In genomic region chr12:6323995-6324711, GRCh38 we compare ENCODE assay signal across 10 cellular contexts. TPM values are rescaled to one million over a fixed set of nuclear protein-coding genes. Genes with fewer than 3 reads are reported as not detected.
DNase-seq lines count a peak whose midpoint lies in the region; ATAC-seq and TF ChIP-seq lines count a peak whose summit lies in the region.
"Had no signal": no experiment of that assay in that cellular context is flagged by ENCODE, and none has a peak within 500 bp of the region (broad histone marks: within the 10 kb centered on the region; RNA-seq: fewer than 3 reads in every experiment).

No MANE protein-coding gene starts in this region.

- H3K27me3 ChIP-seq in heart right ventricle (no peaks in the 10 kb centered on the region), mesendoderm (ENCODE audit: insufficient read depth, low read length, poor library complexity) (no peaks in the 10 kb centered on the region)

- DNase-seq in heart right ventricle (no peak), left ventricle myocardium superior (no peak), mesendoderm (no peak), Kasumi-1 (lab: John Stamatoyannopoulos, UW) (no peak)

- TF ChIP-seq CTCF in heart right ventricle (IDR thresholded peaks at IDR 0.05) (no peak), brain (conservative IDR thresholded peaks at IDR 0.05) (no peak)

- ATAC-seq in heart right ventricle (no peak), left ventricle myocardium superior (no peak), GM21515 (IDR thresholded peaks at IDR 0.05; ENCODE audit: unreplicated experiment) (no peak), GM21447 (IDR thresholded peaks at IDR 0.05; ENCODE audit: unreplicated experiment) (no peak)

- H2BK5ac ChIP-seq in mesendoderm (ENCODE audit: low read length) = peak overlapping the region; percentile 98

- H3K18ac ChIP-seq in mesendoderm (ENCODE audit: low read length) = peak overlapping the region; percentile 95

- H3K56ac ChIP-seq in mesendoderm (ENCODE audit: low read length) = peak overlapping the region; percentile 88

- H3K79me2 ChIP-seq in mesendoderm (ENCODE audit: control insufficient read depth, insufficient read depth, low read length) = no peaks in the 10 kb centered on the region

- H3K27me3 Mint-ChIP-seq in brain = peaks cover 2% of the 10 kb centered on the region

- peak overlapping the region; percentile 7 for H4K5ac ChIP-seq in mesendoderm (ENCODE audit: low read length)

- H2BK120ac ChIP-seq in mesendoderm (ENCODE audit: low read depth, low read length) = peak overlapping the region; percentile 10

- peaks cover 4 to 41% (median 11%) of the 10 kb centered on the region in 9 donors for H3K36me3 ChIP-seq in heart right ventricle
- peaks cover 5% of the 10 kb centered on the region for H3K36me3 ChIP-seq in mesendoderm (ENCODE audit: control insufficient read depth, insufficient read depth, low read length)
- no peaks in the 10 kb centered on the region for H3K36me3 ChIP-seq in urinary bladder (ENCODE audit: insufficient read depth)

- peak overlapping the region; percentile 82 for H3K4ac ChIP-seq in mesendoderm (ENCODE audit: low read depth, low read length)

- H3K4me1 Mint-ChIP-seq in brain = peaks cover 38% of the 10 kb centered on the region

- H2AK5ac ChIP-seq in mesendoderm (ENCODE audit: low read length) = peak overlapping the region; percentile 83

- H3K9me3 ChIP-seq in heart right ventricle = no peaks in the 10 kb centered on the region

- peak overlapping the region in 9 of 10 donors; percentile 71 to 88 (median 83) for H3K27ac ChIP-seq in heart right ventricle
- peak overlapping the region; percentile 94 for H3K27ac ChIP-seq in mesendoderm (ENCODE audit: low read depth, low read length)
- H3K27ac ChIP-seq in urinary bladder (ENCODE audit: low read depth) = peak overlapping the region; percentile 62

- peak overlapping the region; percentile 19 to 92 (median 91) for H3K27ac Mint-ChIP-seq in brain

- H3K4me3 Mint-ChIP-seq in brain = peak overlapping the region in 1 of 5 experiments; percentile 46

- H3K9me3 Mint-ChIP-seq in brain = no peaks in the 10 kb centered on the region

- peak overlapping the region; percentile 79 for H4K8ac ChIP-seq in mesendoderm (ENCODE audit: low read depth, low read length)

- intact Hi-C loops in heart right ventricle (cut with DNase I) (loop anchor here in 4 of 10 donors (1.0 to 10.0 kb wide), 3 partner anchors 12 to 141 kb away; partner anchors contain the start of gene SCNN1A (in 1 of the 4)), left ventricle myocardium superior (cut with micrococcal nuclease) (no loop called here)

- peak overlapping the region; percentile 16 for H3K4me2 ChIP-seq in mesendoderm (ENCODE audit: low read length)

- H3K36me3 Mint-ChIP-seq in brain = no peaks in the 10 kb centered on the region

- H3K4me3 ChIP-seq in heart right ventricle (peak overlapping the region in 6 of 10 donors; percentile 3 to 30 (median 26)), mesendoderm (ENCODE audit: low read length) (no peak overlapping the region), urinary bladder (ENCODE audit: low read depth, low read length) (no peak overlapping the region)

- 39 to 52% methylated on average over 18 to 19 of the region's 19 CpGs for WGBS in heart right ventricle, 2 donors
- WGBS in mesendoderm (ENCODE audit: extremely low coverage, insufficient coverage, low lambda C conversion rate) = no CpG with 5 or more reads among the region's 19 CpGs
- WGBS in urinary bladder = 44% methylated on average over 19 of the region's 19 CpGs

- peak overlapping the region; percentile 95 for H3K23ac ChIP-seq in mesendoderm (ENCODE audit: low read length)

- peak overlapping the region; percentile 77 for H3K9ac ChIP-seq in mesendoderm (ENCODE audit: low read length)

- peaks cover 20 to 74% (median 65%) of the 10 kb centered on the region in 9 donors for H3K4me1 ChIP-seq in heart right ventricle
- H3K4me1 ChIP-seq in mesendoderm (ENCODE audit: control insufficient read depth, low read depth, low read length) = peaks cover 34% of the 10 kb centered on the region
- H3K4me1 ChIP-seq in urinary bladder (ENCODE audit: insufficient read depth) = no peaks in the 10 kb centered on the region

- H3K79me1 ChIP-seq in mesendoderm (ENCODE audit: low read length) = peaks cover 3% of the 10 kb centered on the region

- H2BK15ac ChIP-seq in mesendoderm (replicated peaks; ENCODE audit: low read depth) = no peak overlapping the region

RNA-seq across cellular contexts. Expression of gene PLEKHG6, which starts 13.7 kb away (rescaled TPM):
- total RNA-seq in heart right ventricle = 1 to 10 TPM in 2 of 10 donors, under 1 TPM in 3, not detected in 5; 0.13 to 1.9 (median 0.81) TPM
- 1 to 10 TPM; 1.1 to 1.6 TPM for polyA plus RNA-seq in heart right ventricle
- total RNA-seq in left ventricle myocardium superior = 0.47 TPM
- polyA plus RNA-seq in brain (ENCODE audit: insufficient read depth, low read depth, low replicate concordance) = 2.3 TPM
- polyA plus RNA-seq in mesendoderm (2013, experiment 1 of 2) = 23.2 TPM
- polyA plus RNA-seq in mesendoderm (2013, experiment 2 of 2) = 22.0 TPM
- total RNA-seq in urinary bladder = 6.2 TPM
- polyA plus RNA-seq in urinary bladder = 9.6 TPM
- total RNA-seq: mononuclear cell, RPMI7951 had no signal

RNA-seq across cellular contexts. Expression of gene TNFRSF1A, which starts 17.7 kb away (rescaled TPM):
- 100 to 1,000 TPM in 1 of 10 donors, 10 to 100 TPM in 9; 29.4 to 100 (median 39.2) TPM for total RNA-seq in heart right ventricle
- 10 to 100 TPM; 34.4 to 75.7 TPM for polyA plus RNA-seq in heart right ventricle
- total RNA-seq in left ventricle myocardium superior = 44.0 TPM
- 24.6 TPM for polyA plus RNA-seq in brain (ENCODE audit: insufficient read depth, low read depth, low replicate concordance)
- polyA plus RNA-seq in mesendoderm (2013, experiment 1 of 2) = 87.0 TPM
- 84.9 TPM for polyA plus RNA-seq in mesendoderm (2013, experiment 2 of 2)
- 56.1 TPM for total RNA-seq in urinary bladder
- polyA plus RNA-seq in urinary bladder = 223 TPM

RNA-seq across cellular contexts. Expression of gene SCNN1A, which starts 51.2 kb away (rescaled TPM):
- total RNA-seq in heart right ventricle (1 to 10 TPM in 1 of 10 donors, under 1 TPM in 5, not detected in 4; 0.17 to 1.1 (median 0.49) TPM), left ventricle myocardium superior (1.7 TPM), urinary bladder (5.7 TPM)
- polyA plus RNA-seq in heart right ventricle (under 1 TPM; 0.15 to 0.23 TPM), brain (ENCODE audit: insufficient read depth, low read depth, low replicate concordance) (211 TPM), urinary bladder (10.4 TPM)
- polyA plus RNA-seq in mesendoderm (2013, experiment 1 of 2) = 71.7 TPM
- polyA plus RNA-seq in mesendoderm (2013, experiment 2 of 2) = 73.4 TPM
- total RNA-seq: RPMI7951 had no signal

RNA-seq across cellular contexts. Expression of gene LTBR, which starts 59.8 kb away (rescaled TPM):
- 10 to 100 TPM; 14.1 to 49.1 (median 20.8) TPM for total RNA-seq in heart right ventricle
- 10 to 100 TPM; 37.5 to 38.3 TPM for polyA plus RNA-seq in heart right ventricle
- 32.9 TPM for total RNA-seq in left ventricle myocardium superior
- polyA plus RNA-seq in brain (ENCODE audit: insufficient read depth, low read depth, low replicate concordance) = 18.7 TPM
- 16.5 TPM for polyA plus RNA-seq in mesendoderm (2013, experiment 1 of 2)
- polyA plus RNA-seq in mesendoderm (2013, experiment 2 of 2) = 15.5 TPM
- 29.6 TPM for total RNA-seq in urinary bladder
- 126 TPM for polyA plus RNA-seq in urinary bladder

Comparison
In these comparisons a context has a peak if more than half of its experiments do, and no peak if none do; other contexts are left out.
1. H3K4me3 ChIP-seq: peak in heart right ventricle (6 of 10); none in mesendoderm (single experiment) and urinary bladder (single experiment).
2. Peak in every context shown above with its lines, with median percentiles within 50 percentile points of each other: H3K27ac ChIP-seq.